ENCODE assay signal across 12 cellular contexts in genomic region chr12:1362143-1362542, GRCh38.
DNase-seq lines count a peak whose midpoint lies in the region; ATAC-seq lines count a peak whose summit lies in the region.
"Had no signal": no experiment of that assay in that cellular context is flagged by ENCODE, and none has a peak within 500 bp of the region (broad histone marks: within the 10 kb centered on the region; RNA-seq: fewer than 3 reads in every experiment).

No MANE protein-coding gene starts in this region.

- CTCF ChIA-PET in activated naive CD4-positive, alpha-beta T cell treated with anti-CD3 and anti-CD28 coated beads, Interleukin-2, amount 10 ng/mL, durations not matched to agents 7 days and 5 days (lab: Charles Lee): no interaction called here

- H3K36me3 Mint-ChIP-seq in activated naive CD4-positive, alpha-beta T cell treated with anti-CD3 and anti-CD28 coated beads, Interleukin-2, amount 10 ng/mL, durations not matched to agents 7 days and 5 days: peaks cover 1% of the 10 kb centered on the region
- H3K36me3 Mint-ChIP-seq in stimulated activated naive B cell treated with anti-CD40 and anti-IgM and Interleukin-4, amounts not matched to agents 10 μg/mL and 1 μg/mL and 100 μg/mL, for 72 hours: peaks cover 12 to 13% of the 10 kb centered on the region in 2 donors

- intact Hi-C loops in left cardiac atrium (cut with DNase I): no loop called here

- ATAC-seq in left cardiac atrium: peak; percentile 12 to 49
- ATAC-seq in stimulated activated naive B cell treated with anti-CD40 and anti-IgM and Interleukin-4, amounts not matched to agents 10 μg/mL and 1 μg/mL and 100 μg/mL, for 72 hours (replicated peaks): no peak
- ATAC-seq: HCT116 had no signal

- H3K27me3 Mint-ChIP-seq in activated naive CD4-positive, alpha-beta T cell treated with anti-CD3 and anti-CD28 coated beads, Interleukin-2, amount 10 ng/mL, durations not matched to agents 7 days and 5 days: no peaks in the 10 kb centered on the region
- no peaks in the 10 kb centered on the region for H3K27me3 Mint-ChIP-seq in stimulated activated naive B cell treated with anti-CD40 and anti-IgM and Interleukin-4, amounts not matched to agents 10 μg/mL and 1 μg/mL and 100 μg/mL, for 72 hours
- H3K27me3 Mint-ChIP-seq: CD4-positive, CD25-positive, alpha-beta regulatory T cell had no signal

- no peak for DNase-seq in activated naive CD4-positive, alpha-beta T cell treated with anti-CD3 and anti-CD28 coated beads, Interleukin-2, amount 10 ng/mL, durations not matched to agents 7 days and 5 days
- DNase-seq in activated naive CD4-positive, alpha-beta T cell treated with Interleukin-2 at 50 U/mL for 16 hours: no peak
- peak; percentile 63 for DNase-seq in NCI-H526 treated with DMSO at 0.1 percent for 48 hours (lab: John Stamatoyannopoulos, UW)
- DNase-seq in left cardiac atrium: no peak
- DNase-seq in stimulated activated naive B cell treated with anti-CD40 and anti-IgM and Interleukin-4, amounts not matched to agents 10 μg/mL and 1 μg/mL and 100 μg/mL, for 72 hours: no peak
- no peak for DNase-seq in DMS53 treated with DMSO at 0.1 percent for 48 hours (lab: John Stamatoyannopoulos, UW; ENCODE audit: unreplicated experiment)
- DNase-seq in activated effector memory CD4-positive, alpha-beta T cell treated with Interleukin-2 at 50 U/mL for 16 hours: no peak
- DNase-seq: 8988T; AML-193; CD4-positive, CD25-positive, alpha-beta regulatory T cell; DMS53 had no signal

- peak overlapping the region; percentile 39 for H3K27ac Mint-ChIP-seq in activated naive CD4-positive, alpha-beta T cell treated with anti-CD3 and anti-CD28 coated beads, Interleukin-2, amount 10 ng/mL, durations not matched to agents 7 days and 5 days
- peak overlapping the region; percentile 6 for H3K27ac Mint-ChIP-seq in stimulated activated naive B cell treated with anti-CD40 and anti-IgM and Interleukin-4, amounts not matched to agents 10 μg/mL and 1 μg/mL and 100 μg/mL, for 72 hours
- H3K27ac Mint-ChIP-seq: CD4-positive, CD25-positive, alpha-beta regulatory T cell had no signal

- H3K4me3 Mint-ChIP-seq in activated naive CD4-positive, alpha-beta T cell treated with anti-CD3 and anti-CD28 coated beads, Interleukin-2, amount 10 ng/mL, durations not matched to agents 7 days and 5 days: no peak overlapping the region
- no peak overlapping the region for H3K4me3 Mint-ChIP-seq in stimulated activated naive B cell treated with anti-CD40 and anti-IgM and Interleukin-4, amounts not matched to agents 10 μg/mL and 1 μg/mL and 100 μg/mL, for 72 hours
- H3K4me3 Mint-ChIP-seq: CD4-positive, CD25-positive, alpha-beta regulatory T cell had no signal

- no peaks in the 10 kb centered on the region for H3K4me1 Mint-ChIP-seq in activated naive CD4-positive, alpha-beta T cell treated with anti-CD3 and anti-CD28 coated beads, Interleukin-2, amount 10 ng/mL, durations not matched to agents 7 days and 5 days
- H3K4me1 Mint-ChIP-seq in stimulated activated naive B cell treated with anti-CD40 and anti-IgM and Interleukin-4, amounts not matched to agents 10 μg/mL and 1 μg/mL and 100 μg/mL, for 72 hours: no peaks in the 10 kb centered on the region

- no peaks in the 10 kb centered on the region for H3K9me3 Mint-ChIP-seq in activated naive CD4-positive, alpha-beta T cell treated with anti-CD3 and anti-CD28 coated beads, Interleukin-2, amount 10 ng/mL, durations not matched to agents 7 days and 5 days
- H3K9me3 Mint-ChIP-seq in stimulated activated naive B cell treated with anti-CD40 and anti-IgM and Interleukin-4, amounts not matched to agents 10 μg/mL and 1 μg/mL and 100 μg/mL, for 72 hours: peaks cover 3 to 5% of the 10 kb centered on the region in 2 donors
- H3K9me3 Mint-ChIP-seq: CD4-positive, CD25-positive, alpha-beta regulatory T cell had no signal

Comparison
In these comparisons a context has a peak if more than half of its experiments do, and no peak if none do; other contexts are left out.
1. ATAC-seq: peak in left cardiac atrium (2 of 2); none in stimulated activated naive B cell treated with anti-CD40 and anti-IgM and Interleukin-4, amounts not matched to agents 10 μg/mL and 1 μg/mL and 100 μg/mL, for 72 hours (0 of 2).